In the genomic region with DNA sequence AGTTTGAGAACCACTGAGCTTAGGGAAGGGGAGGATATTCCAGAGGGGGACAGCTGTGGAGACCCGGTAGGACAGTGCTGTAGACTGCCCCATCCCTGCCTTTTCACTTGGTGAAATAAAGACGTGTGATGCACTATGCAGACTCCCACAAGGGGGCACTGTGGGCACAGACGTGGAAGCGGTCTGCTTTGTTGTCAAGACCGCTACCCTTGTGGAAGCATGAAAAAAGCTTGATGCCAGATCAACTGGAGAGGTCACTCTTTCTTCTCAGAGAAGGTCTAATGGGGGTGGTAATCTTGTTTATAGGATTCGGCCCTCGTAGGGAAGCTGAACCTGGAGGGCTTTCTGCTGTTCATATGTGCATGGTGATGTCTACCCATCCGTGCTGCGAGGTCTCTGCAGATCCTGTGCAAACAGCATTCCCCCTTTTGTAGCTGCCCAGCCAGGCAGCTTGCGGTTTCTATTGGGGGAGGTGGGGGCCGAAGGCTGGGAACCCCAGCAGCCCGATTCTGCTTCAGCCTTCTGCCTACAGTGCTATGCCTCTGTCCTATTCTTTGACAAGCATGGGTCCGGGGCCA, we compare ENCODE assay signal across 8 cellular contexts. TPM values are rescaled to one million over a fixed set of nuclear protein-coding genes. Genes with fewer than 3 reads are reported as not detected.
DNase-seq lines count a peak whose midpoint lies in the region; ATAC-seq and TF ChIP-seq lines count a peak whose summit lies in the region.

No MANE protein-coding gene starts in this region.

- POLR2A ChIA-PET in CD4-positive, alpha-beta memory T cell (lab: Charles Lee; ENCODE audit: partially characterized antibody), result interaction anchor here (0.9 to 2.1 kb wide), 4 partner anchors 13 to 1148 kb away, joined by 3 to 8 read pairs (median 5); partner anchors contain the start of gene RPS24

- H3K4me3 Mint-ChIP-seq in CD4-positive, alpha-beta memory T cell, result no peak overlapping the region

- TF ChIP-seq CTCF in prostate gland (IDR thresholded peaks at IDR 0.05), result peak; percentile 84 to 90 (median 87)
- peak; percentile 72 to 88 (median 88) for TF ChIP-seq CTCF in vagina (IDR thresholded peaks at IDR 0.05)

- no peak for TF ChIP-seq POLR2A in prostate gland (IDR thresholded peaks at IDR 0.05)
- TF ChIP-seq POLR2A in vagina (IDR thresholded peaks at IDR 0.05), result no peak

- H3K9me3 Mint-ChIP-seq in CD4-positive, alpha-beta memory T cell, result no peaks in the 10 kb centered on the region
- no peaks in the 10 kb centered on the region for H3K9me3 Mint-ChIP-seq in activated naive CD4-positive, alpha-beta T cell treated with anti-CD3 and anti-CD28 coated beads, Interleukin-2, amount 50 U/mL, for 72 hours

- DNase-seq in CD4-positive, alpha-beta memory T cell, result peak; percentile 64 to 76 (median 73)
- DNase-seq in MV-4-11 (lab: John Stamatoyannopoulos, UW) (peak; percentile 77), SKM-1 treated with dmso at 0.1 percent for 144 hours (lab: John Stamatoyannopoulos, UW; ENCODE audit: unreplicated experiment) (peak; percentile 60), Right ventricle myocardium inferior (ENCODE audit: missing footprints) (peak; percentile 86), prostate gland (ENCODE audit: low spot score) (peak; percentile 85), vagina (ENCODE audit: extremely low spot score in 2 of 2) (no peak)
- peak; percentile 66 to 85 for DNase-seq in activated naive CD4-positive, alpha-beta T cell treated with anti-CD3 and anti-CD28 coated beads, Interleukin-2, amount 50 U/mL, for 72 hours (ENCODE audit: low spot score in 2 of 2)

- no peak overlapping the region for H3K27ac ChIP-seq in CD4-positive, alpha-beta memory T cell (ENCODE audit: low read depth, low read length)
- H3K27ac ChIP-seq in prostate gland (no peak overlapping the region), vagina (peak overlapping the region; percentile 9)

- H3K4me1 ChIP-seq in CD4-positive, alpha-beta memory T cell (ENCODE audit: insufficient read depth, low read length), result peaks cover 7% of the 10 kb centered on the region
- H3K4me1 ChIP-seq in prostate gland (replicated peaks) (no peaks in the 10 kb centered on the region), vagina (no peaks in the 10 kb centered on the region)

- H3K36me3 ChIP-seq in CD4-positive, alpha-beta memory T cell (ENCODE audit: insufficient read depth, low read length), result no peaks in the 10 kb centered on the region
- H3K36me3 ChIP-seq in prostate gland (no peaks in the 10 kb centered on the region), vagina (peaks cover 0 to 5% of the 10 kb centered on the region in 2 donors)

- H3K9me3 ChIP-seq in CD4-positive, alpha-beta memory T cell (ENCODE audit: control insufficient read depth in 1 of 2, low read length in 2 of 2), result no peaks in the 10 kb centered on the region
- H3K9me3 ChIP-seq in prostate gland, result no peaks in the 10 kb centered on the region
- no peaks in the 10 kb centered on the region for H3K9me3 ChIP-seq in vagina

- 21% methylated on average over 13 of the region's 13 CpGs for WGBS in prostate gland

- H3K4me1 Mint-ChIP-seq in CD4-positive, alpha-beta memory T cell, result peaks cover 3 to 15% (median 11%) of the 10 kb centered on the region in 4 donors

- H3K4me3 ChIP-seq in CD4-positive, alpha-beta memory T cell (ENCODE audit: low read length in 2 of 2), result no peak overlapping the region
- H3K4me3 ChIP-seq in prostate gland, result no peak overlapping the region
- H3K4me3 ChIP-seq in vagina, result no peak overlapping the region

- peak overlapping the region in 1 of 7 donors; percentile 62 for H3K27ac Mint-ChIP-seq in CD4-positive, alpha-beta memory T cell
- H3K27ac Mint-ChIP-seq in activated naive CD4-positive, alpha-beta T cell treated with anti-CD3 and anti-CD28 coated beads, Interleukin-2, amount 50 U/mL, for 72 hours, result no peak overlapping the region

- H3K36me3 Mint-ChIP-seq in CD4-positive, alpha-beta memory T cell, result peaks cover 9 to 13% of the 10 kb centered on the region in 2 donors
- H3K36me3 Mint-ChIP-seq in activated naive CD4-positive, alpha-beta T cell treated with anti-CD3 and anti-CD28 coated beads, Interleukin-2, amount 50 U/mL, for 72 hours, result peaks cover 0 to 6% of the 10 kb centered on the region in 2 donors

- no peaks in the 10 kb centered on the region for H3K27me3 Mint-ChIP-seq in CD4-positive, alpha-beta memory T cell

- ATAC-seq in GM21515 (IDR thresholded peaks at IDR 0.05; ENCODE audit: unreplicated experiment) (peak; percentile 58), Right ventricle myocardium inferior (peak; percentile 82)
- ATAC-seq in activated naive CD4-positive, alpha-beta T cell treated with anti-CD3 and anti-CD28 coated beads, Interleukin-2, amount 50 U/mL, for 72 hours, result peak; percentile 66 to 68

- no peaks in the 10 kb centered on the region for H3K27me3 ChIP-seq in CD4-positive, alpha-beta memory T cell (ENCODE audit: insufficient read depth, low read length)
- H3K27me3 ChIP-seq in prostate gland (replicated peaks; ENCODE audit: insufficient read depth) (no peaks in the 10 kb centered on the region), vagina (no peaks in the 10 kb centered on the region)

- intact Hi-C loops in CD4-positive, alpha-beta memory T cell (cut with micrococcal nuclease), result loop anchor here (1.0 to 5.0 kb wide), 2 partner anchors 1020 to 1148 kb away; partner anchors contain the start of gene ZMIZ1
- intact Hi-C loops in Right ventricle myocardium inferior (cut with DNase I), result loop anchor here (5.0 kb wide), 2 partner anchors 255 to 610 kb away; no protein-coding TSS in a partner anchor
- intact Hi-C loops in prostate gland (cut with DNase I), result loop anchor here (5.0 to 10.0 kb wide), 5 partner anchors 165 to 1150 kb away; partner anchors contain the start of gene ZMIZ1
- intact Hi-C loops in vagina (cut with DNase I), result loop anchor here (10.0 kb wide), 1 partner anchor 1147 kb away; no protein-coding TSS in a partner anchor

- CTCF ChIA-PET in CD4-positive, alpha-beta memory T cell (lab: Charles Lee; ENCODE audit: partially characterized antibody), result interaction anchor here (0.5 to 6.4 kb wide), 29 partner anchors 9 to 1981 kb away, joined by 3 to 116 read pairs (median 4); partner anchors contain the start of genes POLR3A and RPS24

RNA-seq across cellular contexts. Expression of gene RPS24, which starts 13.7 kb away (rescaled TPM):
- total RNA-seq in CD4-positive, alpha-beta memory T cell, result 1,000 to 10,000 TPM; 1,748 to 1,885 TPM
- polyA plus RNA-seq in CD4-positive, alpha-beta memory T cell, result 100 to 1,000 TPM; 778 to 921 TPM
- total RNA-seq in activated naive CD4-positive, alpha-beta T cell treated with anti-CD3 and anti-CD28 coated beads, Interleukin-2, amount 50 U/mL, for 72 hours, result 1,000 to 10,000 TPM; 1,685 to 1,956 TPM
- total RNA-seq in Right ventricle myocardium inferior, result 880 TPM
- total RNA-seq in prostate gland, result 1,000 to 10,000 TPM; 1,826 to 2,580 TPM
- 3,291 TPM for total RNA-seq in vagina

RNA-seq across cellular contexts. Expression of gene POLR3A, which starts 18.1 kb away (rescaled TPM):
- total RNA-seq in CD4-positive, alpha-beta memory T cell, result 10 to 100 TPM; 16.9 to 17.6 TPM
- 1 to 10 TPM; 4.5 to 9.6 TPM for polyA plus RNA-seq in CD4-positive, alpha-beta memory T cell
- 10 to 100 TPM; 20.5 to 23.6 TPM for total RNA-seq in activated naive CD4-positive, alpha-beta T cell treated with anti-CD3 and anti-CD28 coated beads, Interleukin-2, amount 50 U/mL, for 72 hours
- total RNA-seq in Right ventricle myocardium inferior (8.2 TPM), prostate gland (10 to 100 TPM; 17.5 to 18.7 TPM), vagina (16.9 TPM)

Comparison
In these comparisons a context has a peak if more than half of its experiments do, and no peak if none do; other contexts are left out.
1. DNase-seq: peak in CD4-positive, alpha-beta memory T cell (5 of 5), MV-4-11 (single experiment), SKM-1 treated with dmso at 0.1 percent for 144 hours (single experiment), activated naive CD4-positive, alpha-beta T cell treated with anti-CD3 and anti-CD28 coated beads, Interleukin-2, amount 50 U/mL, for 72 hours (2 of 2), Right ventricle myocardium inferior (single experiment) and prostate gland (single experiment); none in vagina (0 of 2).
2. Peak in every context shown above with its lines, with median percentiles within 50 percentile points of each other: ATAC-seq.